ENCODE assay signal across 24 cellular contexts in the genomic region with DNA sequence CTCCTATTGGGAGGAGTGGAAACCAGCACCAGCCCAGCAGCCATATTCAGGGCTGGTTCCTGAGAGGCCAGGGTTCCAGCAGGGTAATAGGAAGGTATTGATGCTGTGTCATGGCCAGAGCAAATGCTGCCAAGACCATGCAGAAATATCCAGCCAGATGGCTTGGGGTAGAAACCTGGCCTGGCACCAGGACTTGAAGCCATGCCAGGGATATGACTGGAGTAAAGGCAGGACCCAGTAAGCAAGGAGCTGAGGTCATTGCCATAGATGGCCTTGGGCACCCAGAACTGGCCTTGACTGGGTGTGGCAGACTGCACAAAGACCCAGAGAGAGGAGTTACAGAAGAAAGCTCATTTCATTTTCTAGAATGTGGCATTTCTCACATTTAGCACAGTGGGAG.
DNase-seq lines count a peak whose midpoint lies in the region; ATAC-seq and TF ChIP-seq lines count a peak whose summit lies in the region.
"Had no signal": no experiment of that assay in that cellular context is flagged by ENCODE, and none has a peak within 500 bp of the region (broad histone marks: within the 10 kb centered on the region; RNA-seq: fewer than 3 reads in every experiment).

No MANE protein-coding gene starts in this region.

- no peaks in the 10 kb centered on the region for H3K36me3 ChIP-seq in RWPE2 (ENCODE audit: low read depth)

- TF ChIP-seq CTCF in RWPE2 (IDR thresholded peaks at IDR 0.05; ENCODE audit: poor library complexity, severe bottlenecking) (no peak), epithelial cell of esophagus (IDR thresholded peaks at IDR 0.05; ENCODE audit: insufficient read depth, low read depth, low read length, missing control alignments) (no peak)

- no peak overlapping the region for H3K4me3 Mint-ChIP-seq in stimulated activated memory B cell treated with anti-CD40 and anti-IgM and Interleukin-4, amounts not matched to agents 10 μg/mL and 1 μg/mL and 100 μg/mL, for 72 hours
- no peak overlapping the region for H3K4me3 Mint-ChIP-seq in activated CD8-positive, alpha-beta memory T cell treated with anti-CD3 and anti-CD28 coated beads, Interleukin-2, amount 10 ng/mL, durations not matched to agents 7 days and 5 days
- H3K4me3 Mint-ChIP-seq: CD4-positive, alpha-beta memory T cell; H9 had no signal

- no peaks in the 10 kb centered on the region for H3K36me3 Mint-ChIP-seq in stimulated activated memory B cell treated with anti-CD40 and anti-IgM and Interleukin-4, amounts not matched to agents 10 μg/mL and 1 μg/mL and 100 μg/mL, for 72 hours
- H3K36me3 Mint-ChIP-seq in activated CD8-positive, alpha-beta memory T cell treated with anti-CD3 and anti-CD28 coated beads, Interleukin-2, amount 10 ng/mL, durations not matched to agents 7 days and 5 days: no peaks in the 10 kb centered on the region
- H3K36me3 Mint-ChIP-seq: CD4-positive, alpha-beta memory T cell had no signal

- DNase-seq in G401 (ENCODE audit: low spot score) (peak; percentile 80), RWPE2 (ENCODE audit: low spot score) (no peak), epithelial cell of esophagus (ENCODE audit: low read depth) (peak; percentile 60), NCI-H446 (lab: John Stamatoyannopoulos, UW) (no peak)
- no peak for DNase-seq in activated CD8-positive, alpha-beta memory T cell treated with anti-CD3 and anti-CD28 coated beads, Interleukin-2, amount 10 ng/mL, durations not matched to agents 7 days and 5 days
- DNase-seq: CD4-positive, alpha-beta memory T cell; COR-L47; DMS79 treated with DMSO at 0.1 percent for 48 hours; GM23248; H9; NCI-H1092; NCI-H1417 treated with DMSO at 0.1 percent for 48 hours; NCI-H1694 treated with DMSO at 0.1 percent for 48 hours; NCI-H2081; NCI-H2227 treated with DMSO at 0.1 percent for 48 hours; NCI-H510A; NCI-H69; RPMI8226; SHP77 treated with DMSO at 0.1 percent for 48 hours had no signal

- no peaks in the 10 kb centered on the region for H3K4me1 Mint-ChIP-seq in stimulated activated memory B cell treated with anti-CD40 and anti-IgM and Interleukin-4, amounts not matched to agents 10 μg/mL and 1 μg/mL and 100 μg/mL, for 72 hours
- no peaks in the 10 kb centered on the region for H3K4me1 Mint-ChIP-seq in activated CD8-positive, alpha-beta memory T cell treated with anti-CD3 and anti-CD28 coated beads, Interleukin-2, amount 10 ng/mL, durations not matched to agents 7 days and 5 days
- H3K4me1 Mint-ChIP-seq: CD4-positive, alpha-beta memory T cell; H9 had no signal

- CTCF ChIA-PET in activated CD8-positive, alpha-beta memory T cell treated with anti-CD3 and anti-CD28 coated beads, Interleukin-2, amount 10 ng/mL, durations not matched to agents 7 days and 5 days (lab: Charles Lee): no interaction called here

- no peaks in the 10 kb centered on the region for H3K4me1 ChIP-seq in RWPE2 (ENCODE audit: insufficient read depth, poor library complexity, severe bottlenecking)
- H3K4me1 ChIP-seq: A549 had no signal

- no peak overlapping the region for H3K27ac Mint-ChIP-seq in stimulated activated memory B cell treated with anti-CD40 and anti-IgM and Interleukin-4, amounts not matched to agents 10 μg/mL and 1 μg/mL and 100 μg/mL, for 72 hours
- no peak overlapping the region for H3K27ac Mint-ChIP-seq in activated CD8-positive, alpha-beta memory T cell treated with anti-CD3 and anti-CD28 coated beads, Interleukin-2, amount 10 ng/mL, durations not matched to agents 7 days and 5 days
- H3K27ac Mint-ChIP-seq: CD4-positive, alpha-beta memory T cell; H9; IgD-negative memory B cell had no signal

- H3K27ac ChIP-seq in RWPE2 (ENCODE audit: poor library complexity, severe bottlenecking): peak overlapping the region; percentile 3
- H3K27ac ChIP-seq: A549, GM23248, KMS-11 had no signal

- H3K9me3 ChIP-seq in RWPE2 (ENCODE audit: severe bottlenecking): no peaks in the 10 kb centered on the region

- H3K27me3 ChIP-seq in RWPE2 (ENCODE audit: insufficient read depth, poor library complexity, severe bottlenecking): no peaks in the 10 kb centered on the region

- ATAC-seq in RWPE2 (ENCODE audit: low read depth) (peak; percentile 28; the same call in 2 of the 3 replicates), HG03342 (IDR thresholded peaks at IDR 0.05; ENCODE audit: unreplicated experiment) (no peak)
- peak; percentile 11 for ATAC-seq in stimulated activated memory B cell treated with anti-CD40 and anti-IgM and Interleukin-4, amounts not matched to agents 10 μg/mL and 1 μg/mL and 100 μg/mL, for 72 hours
- ATAC-seq in activated CD8-positive, alpha-beta memory T cell treated with anti-CD3 and anti-CD28 coated beads, Interleukin-2, amount 10 ng/mL, durations not matched to agents 7 days and 5 days: no peak
- ATAC-seq: A549 had no signal

- H3K4me3 ChIP-seq in RWPE2 (ENCODE audit: severe bottlenecking): no peak overlapping the region
- no peak overlapping the region for H3K4me3 ChIP-seq in epithelial cell of esophagus (ENCODE audit: low read length)
- H3K4me3 ChIP-seq: A549, GM23248 had no signal

- in situ Hi-C loops in G401 (cut with HindIII; ENCODE audit: low sequenced_read_pairs): no loop called here

- no peaks in the 10 kb centered on the region for H3K27me3 Mint-ChIP-seq in stimulated activated memory B cell treated with anti-CD40 and anti-IgM and Interleukin-4, amounts not matched to agents 10 μg/mL and 1 μg/mL and 100 μg/mL, for 72 hours
- H3K27me3 Mint-ChIP-seq in activated CD8-positive, alpha-beta memory T cell treated with anti-CD3 and anti-CD28 coated beads, Interleukin-2, amount 10 ng/mL, durations not matched to agents 7 days and 5 days: no peaks in the 10 kb centered on the region
- H3K27me3 Mint-ChIP-seq: IgD-negative memory B cell had no signal

- no peaks in the 10 kb centered on the region for H3K9me3 Mint-ChIP-seq in stimulated activated memory B cell treated with anti-CD40 and anti-IgM and Interleukin-4, amounts not matched to agents 10 μg/mL and 1 μg/mL and 100 μg/mL, for 72 hours
- peaks cover 4% of the 10 kb centered on the region for H3K9me3 Mint-ChIP-seq in activated CD8-positive, alpha-beta memory T cell treated with anti-CD3 and anti-CD28 coated beads, Interleukin-2, amount 10 ng/mL, durations not matched to agents 7 days and 5 days (ENCODE audit: low read depth)

Comparison
In these comparisons a context has a peak if more than half of its experiments do, and no peak if none do; other contexts are left out.
1. DNase-seq: peak in G401 (single experiment) and epithelial cell of esophagus (single experiment); none in RWPE2 (single experiment), NCI-H446 (0 of 2) and activated CD8-positive, alpha-beta memory T cell treated with anti-CD3 and anti-CD28 coated beads, Interleukin-2, amount 10 ng/mL, durations not matched to agents 7 days and 5 days (single experiment).
2. ATAC-seq: peak in RWPE2 (single experiment) and stimulated activated memory B cell treated with anti-CD40 and anti-IgM and Interleukin-4, amounts not matched to agents 10 μg/mL and 1 μg/mL and 100 μg/mL, for 72 hours (single experiment); none in HG03342 (single experiment) and activated CD8-positive, alpha-beta memory T cell treated with anti-CD3 and anti-CD28 coated beads, Interleukin-2, amount 10 ng/mL, durations not matched to agents 7 days and 5 days (single experiment).